Comparison of ENCODE assay signal across 20 cellular contexts in genomic region chr17:51103050-51103449, GRCh38. TPM values are rescaled to one million over a fixed set of nuclear protein-coding genes. Genes with fewer than 3 reads are reported as not detected.
A peak's percentile ranks its signal among the peaks of the same experiment; 100 is the strongest.
DNase-seq lines count a peak whose midpoint lies in the region; ATAC-seq, FAIRE-seq and TF ChIP-seq lines count a peak whose summit lies in the region.
"Had no signal": no experiment of that assay in that cellular context is flagged by ENCODE, and none has a peak within 500 bp of the region (broad histone marks: within the 10 kb centered on the region; RNA-seq: fewer than 3 reads in every experiment).

No MANE protein-coding gene starts in this region.

- no peak overlapping the region for H3K4me2 ChIP-seq in GM12878 (ENCODE audit: control insufficient read depth, insufficient read depth)

- TF ChIP-seq POLR2A in GM12878 (IDR thresholded peaks at IDR 0.05; ENCODE audit: low read depth, low read length): no peak

- no peak for ATAC-seq in GM12878
- ATAC-seq: activated CD8-positive, alpha-beta memory T cell treated with anti-CD3 and anti-CD28 coated beads, Interleukin-2, amount 10 ng/mL, durations not matched to agents 7 days and 5 days had no signal

- H3K4me1 Mint-ChIP-seq in nephron: peaks cover 13% of the 10 kb centered on the region

- no peaks in the 10 kb centered on the region for H3K4me1 ChIP-seq in GM12878 (ENCODE audit: control insufficient read depth, insufficient read depth, low read length)
- H3K4me1 ChIP-seq in kidney (ENCODE audit: control insufficient read depth in 1 of 2, insufficient read depth in 1 of 2, low read depth in 1 of 2, low read length in 2 of 2): peaks cover 14 to 23% of the 10 kb centered on the region in 2 donors
- H3K4me1 ChIP-seq in SJCRH30: peaks cover 6% of the 10 kb centered on the region; the same call in 1 of the 2 replicates

- DNase-seq in ACHN (peak; percentile 75), GM12878 (ENCODE audit: low read depth, low spot score) (no peak), kidney (no peak), SJCRH30 (no peak), DMS53 (lab: John Stamatoyannopoulos, UW) (no peak), NCI-H1105 (lab: John Stamatoyannopoulos, UW) (no peak), CD1c-positive myeloid dendritic cell (ENCODE audit: extremely low spot score) (no peak)
- DNase-seq: activated CD4-positive, alpha-beta T cell treated with anti-CD3 and anti-CD28 coated beads for 4 hours; caudate nucleus; CD4-positive, alpha-beta memory T cell; DND-41; GM23248; KG1; mesendoderm; NCI-H2081; stimulated activated CD8-positive, alpha-beta memory T cell treated with anti-CD3 and anti-CD28 coated beads, Interleukin-4, amount 100 ng/mL, for 48 hours; substantia nigra; SW 1271 had no signal

- H2AFZ ChIP-seq in GM12878 (ENCODE audit: control insufficient read depth, low read depth, low read length): no peak overlapping the region
- H2AFZ ChIP-seq: GM23248 had no signal

- POLR2A ChIA-PET in GM12878 (lab: Charles Lee): no interaction called here

- peak overlapping the region in 1 of 3 experiments; percentile 50 for H3K4me3 Mint-ChIP-seq in nephron
- H3K4me3 Mint-ChIP-seq: activated CD8-positive, alpha-beta memory T cell treated with anti-CD3 and anti-CD28 coated beads, Interleukin-2, amount 10 ng/mL, durations not matched to agents 7 days and 5 days; CD4-positive, alpha-beta memory T cell had no signal

- CTCF ChIA-PET in GM12878 (lab: Yijun Ruan, JAX): no interaction called here

- H3K27me3 ChIP-seq in GM12878 (replicated peaks in 1 of 2; ENCODE audit: control insufficient read depth in 2 of 2, insufficient read depth in 2 of 2, low read length in 1 of 2): no peaks in the 10 kb centered on the region
- H3K27me3 ChIP-seq in SJCRH30: no peaks in the 10 kb centered on the region

- peak overlapping the region; percentile 82 to 98 (median 90) for H3K27ac Mint-ChIP-seq in nephron
- H3K27ac Mint-ChIP-seq: activated CD8-positive, alpha-beta memory T cell treated with anti-CD3 and anti-CD28 coated beads, Interleukin-2, amount 10 ng/mL, durations not matched to agents 7 days and 5 days had no signal

- no peaks in the 10 kb centered on the region for H4K20me1 ChIP-seq in GM12878 (ENCODE audit: control insufficient read depth, insufficient read depth)

- H3K36me3 ChIP-seq in GM12878 (ENCODE audit: control insufficient read depth in 2 of 2, insufficient read depth in 2 of 2, low read length in 1 of 2) (no peaks in the 10 kb centered on the region; a peak in 2 of 4 replicates), kidney (ENCODE audit: control insufficient read depth in 1 of 2, insufficient read depth in 2 of 2, low read length in 2 of 2) (peaks cover 0 to 2% of the 10 kb centered on the region in 2 donors), SJCRH30 (no peaks in the 10 kb centered on the region)

- no peak for TF ChIP-seq RAD21 in GM12878 (IDR thresholded peaks at IDR 0.05; ENCODE audit: insufficient read depth, low read depth, low read length)

- TF ChIP-seq CTCF in GM12878 (IDR thresholded peaks at IDR 0.05 in 2 of 3, conservative IDR thresholded peaks at IDR 0.05 in 1 of 3; ENCODE audit: control insufficient read depth in 2 of 3, extremely low read depth in 1 of 3, insufficient read depth in 1 of 3, low read depth in 3 of 3, low read length in 3 of 3) (no peak), kidney (IDR thresholded peaks at IDR 0.05; ENCODE audit: borderline replicate concordance, extremely low read depth, insufficient read depth) (no peak), nephron (IDR thresholded peaks at IDR 0.05; ENCODE audit: unreplicated experiment in 3 of 3) (no peak)

- no peaks in the 10 kb centered on the region for H3K9me3 ChIP-seq in GM12878 (replicated peaks; ENCODE audit: control insufficient read depth, insufficient read depth, low read length)
- no peaks in the 10 kb centered on the region for H3K9me3 ChIP-seq in kidney (ENCODE audit: control insufficient read depth in 1 of 2, low read length in 2 of 2)
- no peaks in the 10 kb centered on the region for H3K9me3 ChIP-seq in SJCRH30 (replicated peaks)

- H3K79me2 ChIP-seq in GM12878 (ENCODE audit: control insufficient read depth, insufficient read depth, low read length): peaks cover 8% of the 10 kb centered on the region

- BruUV-seq in GM12878 (replicated peaks; lab: Mats Ljungman, UMichigan): TSS peak; percentile 29

- H3K9ac ChIP-seq in GM12878 (ENCODE audit: control insufficient read depth, insufficient read depth, low read length) (no peak overlapping the region), kidney (ENCODE audit: low read length in 2 of 2) (no peak overlapping the region)
- H3K9ac ChIP-seq: GM23248 had no signal

- H3K9me3 Mint-ChIP-seq in nephron: no peaks in the 10 kb centered on the region

- H3K4me3 ChIP-seq in GM12878: no peak overlapping the region
- H3K4me3 ChIP-seq in kidney (ENCODE audit: low read length in 2 of 2): peak overlapping the region in 1 of 2 donors; percentile 11
- no peak overlapping the region for H3K4me3 ChIP-seq in SJCRH30
- H3K4me3 ChIP-seq: GM23248 had no signal

- SMC1A ChIA-PET in GM12878 (lab: Charles Lee; ENCODE audit: uncharacterized antibody, unreplicated experiment): interaction anchor here (0.6 to 0.8 kb wide), 3 partner anchors 9 to 104 kb away, joined by 3 to 4 read pairs (median 3); no protein-coding TSS in a partner anchor

- 96% methylated on average over 3 of the region's 3 CpGs for WGBS in GM12878 (ENCODE audit: insufficient coverage, insufficient replicate concordance, low lambda C conversion rate, missing lambda C conversion rate)

- no peaks in the 10 kb centered on the region for H3K36me3 Mint-ChIP-seq in nephron (ENCODE audit: low read depth)

- in situ Hi-C loops in ACHN (cut with HindIII; ENCODE audit: low pct_ligation_motif_present, low pct_unique_long_range_greater_than_20kb, low sequenced_read_pairs) (no loop called here), GM12878 (cut with MboI) (loop anchor here (10.0 kb wide), 1 partner anchor 62 kb away; the partner anchor contains the start of gene NME2)

- H3K27ac ChIP-seq in GM12878 (ENCODE audit: control insufficient read depth, insufficient read depth): no peak overlapping the region
- peak overlapping the region in 1 of 2 donors; percentile 32 for H3K27ac ChIP-seq in kidney (ENCODE audit: low read depth in 2 of 2, low read length in 2 of 2)
- no peak overlapping the region for H3K27ac ChIP-seq in SJCRH30
- H3K27ac ChIP-seq: GM23248 had no signal

- RAD21 ChIA-PET in GM12878 (lab: Charles Lee; ENCODE audit: unreplicated experiment): no interaction called here

- FAIRE-seq in GM12878 (lab: Jason Lieb, UNC) (no peak), kidney (lab: Jason Lieb, UNC) (peak; percentile 49)

- H3K27me3 Mint-ChIP-seq in nephron (ENCODE audit: low read depth): no peaks in the 10 kb centered on the region
- H3K27me3 Mint-ChIP-seq: activated CD8-positive, alpha-beta memory T cell treated with anti-CD3 and anti-CD28 coated beads, Interleukin-2, amount 10 ng/mL, durations not matched to agents 7 days and 5 days; CD4-positive, alpha-beta memory T cell had no signal

- TF ChIP-seq EP300 in GM12878 (IDR thresholded peaks at IDR 0.05; ENCODE audit: borderline replicate concordance in 1 of 2, control insufficient read depth in 1 of 2, low read depth in 2 of 2, low read length in 2 of 2): no peak

- intact Hi-C loops in GM12878 (cut with micrococcal nuclease; ENCODE audit: unreplicated experiment) (no loop called here), kidney (cut with DNase I) (no loop called here)

TF ChIP-seq in GM12878, 131 proteins besides CTCF, POLR2A, EP300 and RAD21 (continues in another document):
- TF ChIP-seq ZSCAN29 (IDR thresholded peaks at IDR 0.05) (no peak), RCOR1 (conservative IDR thresholded peaks at IDR 0.05; ENCODE audit: low read depth, low read length) (no peak)

RNA-seq across cellular contexts. Expression of gene SPAG9, which starts 17.6 kb away (rescaled TPM):
- 315 and 330 TPM in 2 replicates for total RNA-seq in GM12878 (2013; cell fraction: nucleolus; rRNA removed)
- total RNA-seq in GM12878 (2014; rRNA removed): 27.6 and 31.7 TPM in 2 replicates
- 42.0 and 44.9 TPM in 2 replicates for total RNA-seq in GM12878 (2014; rRNA removed; fragmentation: Illumina TruSeq; extraction: Trizol)
- total RNA-seq in GM12878 (2021): 33.2 and 35.0 TPM in 2 replicates
- 17.5 TPM for polyA plus RNA-seq in GM12878 (2011; ENCODE audit: low read depth)
- polyA plus RNA-seq in GM12878 (2011; rRNA removed): 40.9 and 57.0 TPM in 2 replicates
- 18.8 and 22.0 TPM in 2 replicates for polyA plus RNA-seq in GM12878 (2011; cell fraction: cytosol; rRNA removed)
- 48.8 and 74.9 TPM in 2 replicates for polyA plus RNA-seq in GM12878 (2011; cell fraction: nucleus; rRNA removed)
- 26.3 and 31.1 TPM in 2 replicates for polyA plus RNA-seq in GM12878 (2012)
- polyA plus RNA-seq in GM12878 (2014; fragmentation: Illumina TruSeq; extraction: Trizol): 34.6 and 41.4 TPM in 2 replicates
- 1 to 10 TPM; 6.6 to 6.8 TPM for polyA plus RNA-seq in GM12878 (2014; fragmentation: Nextera tagmentation; extraction: Ambion mirVana)
- polyA plus RNA-seq in GM12878 (2014; rRNA removed): 20.3 and 22.2 TPM in 2 replicates
- 10 to 100 TPM; 12.4 to 13.3 TPM for polyA plus RNA-seq in GM12878 (2016; fragmentation: Nextera tagmentation; extraction: Ambion mirVana)
- 94.6 and 136 TPM in 2 replicates for polyA minus RNA-seq in GM12878 (2011; rRNA and poly(A)+ RNA removed)
- 28.5 and 34.7 TPM in 2 replicates for polyA minus RNA-seq in GM12878 (2011; cell fraction: cytosol; rRNA and poly(A)+ RNA removed)
- polyA minus RNA-seq in GM12878 (2011; cell fraction: nucleus; rRNA and poly(A)+ RNA removed): 57.9 and 70.4 TPM in 2 replicates
- total RNA-seq in kidney: 93.3 TPM
- 15.4 TPM for polyA plus RNA-seq in kidney (ENCODE audit: insufficient read depth, low read depth, low replicate concordance)
- 35.6 and 42.8 TPM in 2 replicates for total RNA-seq in SJCRH30 (2014; rRNA removed; shearing (Covaris generic))

RNA-seq across cellular contexts. Expression of gene NME1, which starts 50.3 kb away (rescaled TPM):
- total RNA-seq in GM12878 (2013; cell fraction: nucleolus; rRNA removed): 56.6 and 57.2 TPM in 2 replicates
- total RNA-seq in GM12878 (2014; rRNA removed): 273 and 276 TPM in 2 replicates
- total RNA-seq in GM12878 (2014; rRNA removed; fragmentation: Illumina TruSeq; extraction: Trizol): 297 and 328 TPM in 2 replicates
- total RNA-seq in GM12878 (2021): 327 and 332 TPM in 2 replicates
- polyA plus RNA-seq in GM12878 (2011; ENCODE audit: low read depth): 184 TPM
- 389 and 480 TPM in 2 replicates for polyA plus RNA-seq in GM12878 (2011; rRNA removed)
- 421 and 465 TPM in 2 replicates for polyA plus RNA-seq in GM12878 (2011; cell fraction: cytosol; rRNA removed)
- polyA plus RNA-seq in GM12878 (2011; cell fraction: nucleus; rRNA removed): 184 and 204 TPM in 2 replicates
- 151 and 179 TPM in 2 replicates for polyA plus RNA-seq in GM12878 (2012)
- polyA plus RNA-seq in GM12878 (2014; fragmentation: Illumina TruSeq; extraction: Trizol): 344 and 430 TPM in 2 replicates
- 1,000 to 10,000 TPM; 1,138 to 1,362 TPM for polyA plus RNA-seq in GM12878 (2014; fragmentation: Nextera tagmentation; extraction: Ambion mirVana)
- 392 and 402 TPM in 2 replicates for polyA plus RNA-seq in GM12878 (2014; rRNA removed)
- 100 to 1,000 TPM; 731 to 794 TPM for polyA plus RNA-seq in GM12878 (2016; fragmentation: Nextera tagmentation; extraction: Ambion mirVana)
- 104 and 144 TPM in 2 replicates for polyA minus RNA-seq in GM12878 (2011; rRNA and poly(A)+ RNA removed)
- polyA minus RNA-seq in GM12878 (2011; cell fraction: cytosol; rRNA and poly(A)+ RNA removed): 22.6 and 28.2 TPM in 2 replicates
- 19.2 and 30.7 TPM in 2 replicates for polyA minus RNA-seq in GM12878 (2011; cell fraction: nucleus; rRNA and poly(A)+ RNA removed)
- total RNA-seq in kidney: 55.9 TPM
- polyA plus RNA-seq in kidney (ENCODE audit: insufficient read depth, low read depth, low replicate concordance): 112 TPM
- 263 and 271 TPM in 2 replicates for total RNA-seq in SJCRH30 (2014; rRNA removed; shearing (Covaris generic))
